ENCODE assay signal across 15 cellular contexts in the genomic region with DNA sequence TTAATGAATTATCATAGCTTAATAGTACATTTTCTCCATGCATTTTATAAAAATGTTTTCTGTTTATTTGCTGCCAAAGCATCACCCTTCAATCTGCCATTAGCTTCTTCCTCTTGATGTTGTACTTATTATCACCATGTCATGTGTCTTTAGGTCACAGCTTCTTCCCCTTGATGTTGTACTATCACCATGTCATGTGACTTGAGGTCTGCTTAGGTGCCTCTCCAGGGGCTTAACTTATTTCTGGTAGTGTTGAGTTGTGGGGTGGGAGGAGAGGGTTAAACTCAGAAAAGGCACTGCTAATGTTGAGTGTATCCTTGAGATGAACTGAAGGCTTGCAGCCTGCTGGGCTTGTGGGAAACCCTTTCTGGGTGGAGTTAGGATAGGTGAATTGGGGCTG.
A peak's percentile ranks its signal among the peaks of the same experiment; 100 is the strongest.
DNase-seq lines count a peak whose midpoint lies in the region; ATAC-seq and TF ChIP-seq lines count a peak whose summit lies in the region.
"Had no signal": no experiment of that assay in that cellular context is flagged by ENCODE, and none has a peak within 500 bp of the region (broad histone marks: within the 10 kb centered on the region; RNA-seq: fewer than 3 reads in every experiment).

No MANE protein-coding gene starts in this region.

- intact Hi-C loops in adrenal gland (cut with DNase I): no loop called here

- no peak overlapping the region for H3K4me3 Mint-ChIP-seq in activated T-cell treated with anti-CD3 and anti-CD28 coated beads, Interleukin-2, amount 50 U/mL, for 4 hours
- H3K4me3 Mint-ChIP-seq: immature natural killer cell; naive thymus-derived CD4-positive, alpha-beta T cell had no signal

- H3K4me1 ChIP-seq in adrenal gland (replicated peaks in 1 of 2): peaks cover 22 to 37% of the 10 kb centered on the region in 2 donors
- H3K4me1 ChIP-seq in muscle layer of duodenum (ENCODE audit: control insufficient read depth in 1 of 2, insufficient read depth in 2 of 2, low read length in 2 of 2): peaks cover 10 to 25% of the 10 kb centered on the region in 2 donors

- TF ChIP-seq CTCF in 22Rv1 (IDR thresholded peaks at IDR 0.05): no peak
- TF ChIP-seq CTCF in adrenal gland (IDR thresholded peaks at IDR 0.05): no peak

- H3K36me3 ChIP-seq in adrenal gland (replicated peaks in 1 of 2): no peaks in the 10 kb centered on the region
- no peaks in the 10 kb centered on the region for H3K36me3 ChIP-seq in muscle layer of duodenum (ENCODE audit: control insufficient read depth in 1 of 2, insufficient read depth in 2 of 2, low read length in 2 of 2)

- peak overlapping the region; percentile 44 for H3K27ac ChIP-seq in 22Rv1
- peak overlapping the region in 4 of 5 donors; percentile 31 to 56 (median 43) for H3K27ac ChIP-seq in adrenal gland
- peak overlapping the region; percentile 26 for H3K27ac ChIP-seq in muscle layer of duodenum (ENCODE audit: low read length)

- H3K36me3 Mint-ChIP-seq in activated T-cell treated with anti-CD3 and anti-CD28 coated beads, Interleukin-2, amount 50 U/mL, for 4 hours (ENCODE audit: insufficient read depth): peaks cover 9% of the 10 kb centered on the region

- ATAC-seq in GM18909 (IDR thresholded peaks at IDR 0.05; ENCODE audit: poor library complexity, unreplicated experiment) (peak; percentile 34), HG03432 (IDR thresholded peaks at IDR 0.05; ENCODE audit: unreplicated experiment) (no peak)
- no peak for ATAC-seq in activated T-cell treated with anti-CD3 and anti-CD28 coated beads, Interleukin-2, amount 50 U/mL, for 4 hours

- no peak for TF ChIP-seq POLR2A in adrenal gland (IDR thresholded peaks at IDR 0.05)

- DNase-seq in adrenal gland (no peak), dermis blood vessel endothelial cell (no peak), iPS-NIHi11 (ENCODE audit: low spot score) (no peak)
- DNase-seq in activated T-cell treated with anti-CD3 and anti-CD28 coated beads, Interleukin-2, amount 50 U/mL, for 4 hours: no peak
- DNase-seq: activated CD4-positive, alpha-beta T cell treated with anti-CD3 and anti-CD28 coated beads for 1 hour; C1 segment of cervical spinal cord; immature natural killer cell; naive thymus-derived CD4-positive, alpha-beta T cell; NCI-H1092 treated with DMSO at 0.1 percent for 48 hours; small intestine had no signal

- no peaks in the 10 kb centered on the region for H3K27me3 ChIP-seq in adrenal gland
- H3K27me3 ChIP-seq in muscle layer of duodenum (ENCODE audit: low read depth, low read length): no peaks in the 10 kb centered on the region

- peaks cover 26% of the 10 kb centered on the region for H3K4me1 Mint-ChIP-seq in activated T-cell treated with anti-CD3 and anti-CD28 coated beads, Interleukin-2, amount 50 U/mL, for 4 hours (ENCODE audit: low read depth)

- H3K9me3 Mint-ChIP-seq in activated T-cell treated with anti-CD3 and anti-CD28 coated beads, Interleukin-2, amount 50 U/mL, for 4 hours: no peaks in the 10 kb centered on the region
- H3K9me3 Mint-ChIP-seq: activated T-helper 2 cell treated with anti-CD3 and anti-CD28 coated beads, Interferon-gamma antibody, Interleukin-2, Interleukin-4, amounts not matched to agents 10 μg/mL and 5 μg/mL and 100 μg/mL, durations not matched to agents 14 hours and 24 hours and 36 hours; immature natural killer cell had no signal

- H3K4me3 ChIP-seq in adrenal gland: no peak overlapping the region
- H3K4me3 ChIP-seq in muscle layer of duodenum (ENCODE audit: low read depth in 1 of 2, low read length in 2 of 2): no peak overlapping the region

- no peaks in the 10 kb centered on the region for H3K27me3 Mint-ChIP-seq in activated T-cell treated with anti-CD3 and anti-CD28 coated beads, Interleukin-2, amount 50 U/mL, for 4 hours (ENCODE audit: low read depth)

- H3K9me3 ChIP-seq in adrenal gland (replicated peaks in 1 of 3) (no peaks in the 10 kb centered on the region), muscle layer of duodenum (ENCODE audit: control insufficient read depth in 1 of 2, low read length in 2 of 2) (no peaks in the 10 kb centered on the region)
